Comparison of ENCODE assay signal across 14 cellular contexts in genomic region chr2:168719446-168719845, GRCh38.
A peak's percentile ranks its signal among the peaks of the same experiment; 100 is the strongest.
DNase-seq lines count a peak whose midpoint lies in the region; ATAC-seq, FAIRE-seq and TF ChIP-seq lines count a peak whose summit lies in the region.
"Had no signal": no experiment of that assay in that cellular context is flagged by ENCODE, and none has a peak within 500 bp of the region (broad histone marks: within the 10 kb centered on the region; RNA-seq: fewer than 3 reads in every experiment).

No MANE protein-coding gene starts in this region.

- BruUV-seq in HepG2 (replicated peaks; lab: Mats Ljungman, UMichigan), result no TSS peak

- H3K9me3 ChIP-seq in HepG2 (ENCODE audit: low read length) (no peaks in the 10 kb centered on the region), right lobe of liver (no peaks in the 10 kb centered on the region), RWPE2 (ENCODE audit: severe bottlenecking) (no peaks in the 10 kb centered on the region), aorta (ENCODE audit: control insufficient read depth, low read length) (peaks cover 4% of the 10 kb centered on the region)

- FAIRE-seq in HepG2 (lab: Jason Lieb, UNC), result no peak
- FAIRE-seq: GM12891, GM19239, HTR-8/SVneo had no signal

- in situ Hi-C loops in HepG2 (cut with HindIII; ENCODE audit: extremely low pct_ligation_motif_present, low pct_unique_long_range_greater_than_20kb), result no loop called here

- H4K20me1 ChIP-seq in HepG2 (ENCODE audit: insufficient read depth, low read length), result no peaks in the 10 kb centered on the region
- H4K20me1 ChIP-seq: BLaER1 treated with 17β-estradiol and CSF1 and Interleukin-3, amounts not matched to agents 10 nM and 100 nM had no signal

- POLR2A ChIA-PET in HepG2 (lab: Yijun Ruan, JAX), result no interaction called here

- no peaks in the 10 kb centered on the region for H3K27me3 ChIP-seq in HepG2 (ENCODE audit: control insufficient read depth in 1 of 2, insufficient read depth in 2 of 2, low read length in 2 of 2)
- no peaks in the 10 kb centered on the region for H3K27me3 ChIP-seq in right lobe of liver
- H3K27me3 ChIP-seq in RWPE2 (ENCODE audit: insufficient read depth, poor library complexity, severe bottlenecking), result no peaks in the 10 kb centered on the region
- no peaks in the 10 kb centered on the region for H3K27me3 ChIP-seq in foreskin keratinocyte
- no peaks in the 10 kb centered on the region for H3K27me3 ChIP-seq in aorta (ENCODE audit: control insufficient read depth in 1 of 2, insufficient read depth in 2 of 2, low read length in 1 of 2)
- H3K27me3 ChIP-seq: BLaER1 treated with 17β-estradiol and CSF1 and Interleukin-3, amounts not matched to agents 10 nM and 100 nM had no signal

- DNase-seq in HepG2 (ENCODE audit: low spot score) (no peak), right lobe of liver (no peak), RWPE2 (ENCODE audit: low spot score) (no peak), foreskin keratinocyte (no peak), NCI-H2081 (lab: John Stamatoyannopoulos, UW) (no peak), aorta (no peak)
- DNase-seq: 8988T; CD8-positive, alpha-beta T cell; HCEC 1CT had no signal

- H3K27ac ChIP-seq in HepG2 (ENCODE audit: extremely low read length, insufficient read depth, low read length), result no peak overlapping the region
- H3K27ac ChIP-seq in right lobe of liver, result no peak overlapping the region
- H3K27ac ChIP-seq in RWPE2 (ENCODE audit: poor library complexity, severe bottlenecking), result peak overlapping the region; percentile 89
- H3K27ac ChIP-seq in foreskin keratinocyte, result peak overlapping the region; percentile 18
- no peak overlapping the region for H3K27ac ChIP-seq in aorta (ENCODE audit: low read depth in 1 of 2, low read length in 2 of 2)

- no peaks in the 10 kb centered on the region for H3K79me2 ChIP-seq in HepG2 (ENCODE audit: insufficient read depth, low read length)

- no peak for TF ChIP-seq RAD21 in HepG2 (CRISPR knock-in tag; IDR thresholded peaks at IDR 0.05)

- intact Hi-C loops in HepG2 (cut with micrococcal nuclease; ENCODE audit: unreplicated experiment) (no loop called here), right lobe of liver (cut with DNase I) (no loop called here), aorta (cut with DNase I) (no loop called here)

- no peak for TF ChIP-seq EP300 in HepG2 (IDR thresholded peaks at IDR 0.05; ENCODE audit: low read depth in 2 of 2, low read length in 2 of 2)
- no peak for TF ChIP-seq EP300 in HepG2 (CRISPR knock-in tag; IDR thresholded peaks at IDR 0.05; ENCODE audit: borderline replicate concordance)

- H3K36me3 ChIP-seq in HepG2 (replicated peaks in 1 of 2; ENCODE audit: control insufficient read depth in 1 of 2, insufficient read depth in 2 of 2, low read length in 2 of 2), result peaks cover 4 to 15% of the 10 kb centered on the region in 2 experiments
- no peaks in the 10 kb centered on the region for H3K36me3 ChIP-seq in right lobe of liver
- H3K36me3 ChIP-seq in RWPE2 (ENCODE audit: low read depth), result peaks cover 8% of the 10 kb centered on the region
- H3K36me3 ChIP-seq in aorta (ENCODE audit: control insufficient read depth in 1 of 2, insufficient read depth in 2 of 2, low read length in 1 of 2), result no peaks in the 10 kb centered on the region

- H3K4me3 ChIP-seq in HepG2 (replicated peaks in 1 of 3; ENCODE audit: insufficient read depth in 1 of 3, low read depth in 2 of 3, low read length in 3 of 3), result no peak overlapping the region
- no peak overlapping the region for H3K4me3 ChIP-seq in right lobe of liver
- no peak overlapping the region for H3K4me3 ChIP-seq in RWPE2 (ENCODE audit: severe bottlenecking)
- H3K4me3 ChIP-seq in aorta (ENCODE audit: low read length in 2 of 2), result no peak overlapping the region
- H3K4me3 ChIP-seq: BLaER1 treated with 17β-estradiol and CSF1 and Interleukin-3, amounts not matched to agents 10 nM and 100 nM had no signal

- TF ChIP-seq CTCF in HepG2 (CRISPR knock-in tag; IDR thresholded peaks at IDR 0.05) (no peak), right lobe of liver (IDR thresholded peaks at IDR 0.05) (no peak), RWPE2 (IDR thresholded peaks at IDR 0.05; ENCODE audit: poor library complexity, severe bottlenecking) (no peak), foreskin keratinocyte (conservative IDR thresholded peaks at IDR 0.05) (no peak)

- TF ChIP-seq POLR2A in HepG2 (IDR thresholded peaks at IDR 0.05; ENCODE audit: insufficient read depth in 1 of 2, low read depth in 2 of 2, low read length in 2 of 2), result no peak
- no peak for TF ChIP-seq POLR2A in right lobe of liver (IDR thresholded peaks at IDR 0.05)

- ATAC-seq in HepG2, result no peak
- ATAC-seq in right lobe of liver, result no peak
- no peak for ATAC-seq in RWPE2 (ENCODE audit: low read depth)
- ATAC-seq in foreskin keratinocyte, result no peak
- no peak for ATAC-seq in HG03565 (IDR thresholded peaks at IDR 0.05; ENCODE audit: unreplicated experiment)
- no peak for ATAC-seq in aorta (ENCODE audit: low FRiP score)
- ATAC-seq: CD8-positive, alpha-beta T cell had no signal

- H3K4me1 ChIP-seq in HepG2 (ENCODE audit: insufficient read depth, low read length), result no peaks in the 10 kb centered on the region
- H3K4me1 ChIP-seq in right lobe of liver, result no peaks in the 10 kb centered on the region
- peaks cover 38% of the 10 kb centered on the region for H3K4me1 ChIP-seq in RWPE2 (ENCODE audit: insufficient read depth, poor library complexity, severe bottlenecking)
- peaks cover 22% of the 10 kb centered on the region for H3K4me1 ChIP-seq in foreskin keratinocyte
- H3K4me1 ChIP-seq in aorta (ENCODE audit: control insufficient read depth in 1 of 2, insufficient read depth in 2 of 2, low read length in 2 of 2), result peaks cover 0 to 2% of the 10 kb centered on the region in 2 donors

- H3K9ac ChIP-seq in HepG2 (ENCODE audit: insufficient read depth, low read depth, low read length), result no peak overlapping the region
- H3K9ac ChIP-seq: BLaER1 treated with 17β-estradiol and CSF1 and Interleukin-3, amounts not matched to agents 10 nM and 100 nM had no signal

- no peak overlapping the region for H2AFZ ChIP-seq in HepG2 (ENCODE audit: low read length)

- H3K4me2 ChIP-seq in HepG2 (ENCODE audit: low read depth, low read length), result no peak overlapping the region
- H3K4me2 ChIP-seq: BLaER1 treated with 17β-estradiol and CSF1 and Interleukin-3, amounts not matched to agents 10 nM and 100 nM had no signal

- CTCF ChIA-PET in HepG2 (lab: Yijun Ruan, JAX; ENCODE audit: low intra/inter-chr PET ratio, low total read pairs), result no interaction called here

TF ChIP-seq in HepG2, 621 proteins besides CTCF, POLR2A, EP300 and RAD21:
- no peak for TF ChIP-seq TFAP4 (IDR thresholded peaks at IDR 0.05; ENCODE audit: borderline replicate concordance, low read depth)
- TF ChIP-seq MAFF (IDR thresholded peaks at IDR 0.05; ENCODE audit: low read depth, low read length), result peak; percentile 27; the same call in 1 of the 2 replicates
- TF ChIP-seq TAF15 (IDR thresholded peaks at IDR 0.05; ENCODE audit: low read depth, low read length, poor library complexity, severe bottlenecking), result no peak
- TF ChIP-seq MTF2 (CRISPR knock-in tag; IDR thresholded peaks at IDR 0.05; ENCODE audit: borderline replicate concordance), result no peak
- TF ChIP-seq NR0B2 (CRISPR knock-in tag; IDR thresholded peaks at IDR 0.05), result no peak
- peak; percentile 39 to 55; a peak in 3 of 4 replicates for TF ChIP-seq MAFK (conservative IDR thresholded peaks at IDR 0.05 in 1 of 2, IDR thresholded peaks at IDR 0.05 in 1 of 2; ENCODE audit: low read length in 2 of 2)

Comparison
In these comparisons a context has a peak if more than half of its experiments do, and no peak if none do; other contexts are left out.
1. H3K27ac ChIP-seq: peak in RWPE2 (single experiment) and foreskin keratinocyte (single experiment); none in HepG2 (single experiment), right lobe of liver (0 of 3) and aorta (0 of 2).